13 cellular contexts compared by ENCODE assay signal in the genomic region with DNA sequence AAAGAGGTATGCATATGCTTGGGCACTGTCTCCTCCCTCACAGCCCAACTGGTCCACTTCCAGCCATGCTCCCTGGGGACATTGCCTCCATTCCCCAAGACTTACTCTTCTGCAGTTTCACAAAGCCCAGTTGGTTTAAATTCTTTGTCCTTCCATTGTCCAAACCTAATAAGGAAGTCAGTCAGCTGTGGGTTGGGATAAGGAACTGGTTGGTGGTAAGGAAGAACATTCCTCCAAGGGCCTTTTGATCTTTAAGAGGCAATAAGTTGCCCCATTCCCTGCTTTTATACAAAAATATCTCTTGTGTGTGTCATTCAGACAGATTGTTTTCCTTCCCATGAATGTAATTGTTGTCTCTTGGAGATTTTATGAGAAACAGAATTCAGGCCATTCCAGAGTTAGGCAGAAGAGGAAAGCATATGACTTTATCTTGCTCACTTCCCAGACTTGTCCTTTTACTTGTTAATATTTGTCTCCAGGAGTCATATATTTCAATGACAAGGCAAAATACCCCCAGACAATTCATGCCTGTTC.
A peak's percentile ranks its signal among the peaks of the same experiment; 100 is the strongest.
DNase-seq lines count a peak whose midpoint lies in the region; ATAC-seq and TF ChIP-seq lines count a peak whose summit lies in the region.
"Had no signal": no experiment of that assay in that cellular context is flagged by ENCODE, and none has a peak within 500 bp of the region (broad histone marks: within the 10 kb centered on the region; RNA-seq: fewer than 3 reads in every experiment).

No MANE protein-coding gene starts in this region.

- H3K4me1 ChIP-seq in SJSA1 (replicated peaks) (peaks cover 65% of the 10 kb centered on the region), trophoblast cell (ENCODE audit: control insufficient read depth in 1 of 2, insufficient read depth in 2 of 2, low read length in 2 of 2) (peaks cover 0 to 3% of the 10 kb centered on the region in 2 experiments)

- ATAC-seq in GM18870 (IDR thresholded peaks at IDR 0.05; ENCODE audit: unreplicated experiment): no peak
- ATAC-seq in HG02973 (IDR thresholded peaks at IDR 0.05; ENCODE audit: unreplicated experiment): no peak

- peaks cover 5% of the 10 kb centered on the region for H3K9me3 Mint-ChIP-seq in activated T-helper 2 cell treated with anti-CD3 and anti-CD28 coated beads, Interferon-gamma antibody, Interleukin-2, Interleukin-4, amounts not matched to agents 10 μg/mL and 5 μg/mL and 100 μg/mL, durations not matched to agents 14 hours and 24 hours and 36 hours

- H3K4me1 Mint-ChIP-seq in activated T-helper 2 cell treated with anti-CD3 and anti-CD28 coated beads, Interferon-gamma antibody, Interleukin-2, Interleukin-4, amounts not matched to agents 10 μg/mL and 5 μg/mL and 100 μg/mL, durations not matched to agents 14 hours and 24 hours and 36 hours (ENCODE audit: low read depth): no peaks in the 10 kb centered on the region

- no peak overlapping the region for H4K91ac ChIP-seq in trophoblast cell (ENCODE audit: low read depth, low read length)

- no peaks in the 10 kb centered on the region for H3K79me1 ChIP-seq in trophoblast cell (ENCODE audit: low read length)

- H3K36me3 Mint-ChIP-seq in activated T-helper 2 cell treated with anti-CD3 and anti-CD28 coated beads, Interferon-gamma antibody, Interleukin-2, Interleukin-4, amounts not matched to agents 10 μg/mL and 5 μg/mL and 100 μg/mL, durations not matched to agents 14 hours and 24 hours and 36 hours (ENCODE audit: low read depth): no peaks in the 10 kb centered on the region

- no peak overlapping the region for H2BK120ac ChIP-seq in trophoblast cell (ENCODE audit: insufficient read depth, low read length, poor library complexity)

- H3K18ac ChIP-seq in trophoblast cell (ENCODE audit: low read length): no peak overlapping the region

- H3K4me3 ChIP-seq in SJSA1 (no peak overlapping the region), epithelial cell of proximal tubule (ENCODE audit: low read depth, low read length) (no peak overlapping the region), trophoblast cell (ENCODE audit: low read depth, low read length) (no peak overlapping the region)

- H2BK12ac ChIP-seq in trophoblast cell (ENCODE audit: low read length): no peak overlapping the region

- no peak overlapping the region for H3K27ac Mint-ChIP-seq in activated T-helper 2 cell treated with anti-CD3 and anti-CD28 coated beads, Interferon-gamma antibody, Interleukin-2, Interleukin-4, amounts not matched to agents 10 μg/mL and 5 μg/mL and 100 μg/mL, durations not matched to agents 14 hours and 24 hours and 36 hours
- H3K27ac Mint-ChIP-seq: activated B cell treated with CpG ODN at 0.5 μM for 24 hours had no signal

- H2AFZ ChIP-seq in trophoblast cell (ENCODE audit: insufficient read depth, low read length, poor library complexity): no peak overlapping the region

- H3K14ac ChIP-seq in trophoblast cell (ENCODE audit: low read length): no peak overlapping the region

- H4K8ac ChIP-seq in trophoblast cell (ENCODE audit: low read depth, low read length): no peak overlapping the region

- H2BK5ac ChIP-seq in trophoblast cell (ENCODE audit: low read depth, low read length, poor library complexity): no peak overlapping the region

- H3K9ac ChIP-seq in trophoblast cell (ENCODE audit: low read length): no peak overlapping the region

- H3K9me3 ChIP-seq in SJSA1 (replicated peaks) (peaks cover 3% of the 10 kb centered on the region), trophoblast cell (ENCODE audit: insufficient read depth, low read depth, low read length) (no peaks in the 10 kb centered on the region)

- H3K79me2 ChIP-seq in trophoblast cell (ENCODE audit: control insufficient read depth, insufficient read depth, low read length, poor library complexity): no peaks in the 10 kb centered on the region

- no peak for TF ChIP-seq CTCF in epithelial cell of proximal tubule (conservative IDR thresholded peaks at IDR 0.05; ENCODE audit: low read depth, low read length)

- no peak overlapping the region for H3K4me2 ChIP-seq in trophoblast cell (ENCODE audit: low read length)

- 0 out of 2 replicates have a peak, but pooled peaks cover 2% of the 10 kb centered on the region for H3K36me3 ChIP-seq in SJSA1
- H3K36me3 ChIP-seq in trophoblast cell (ENCODE audit: control insufficient read depth in 1 of 2, insufficient read depth in 2 of 2, low read length in 2 of 2): no peaks in the 10 kb centered on the region

- peak overlapping the region; percentile 99 for H3K27ac ChIP-seq in SJSA1
- H3K27ac ChIP-seq in trophoblast cell (ENCODE audit: low read depth, low read length): no peak overlapping the region

- H3K4ac ChIP-seq in trophoblast cell (ENCODE audit: low read depth, low read length): no peak overlapping the region

- H3K23ac ChIP-seq in trophoblast cell (ENCODE audit: low read length): no peak overlapping the region

- no peak overlapping the region for H3K4me3 Mint-ChIP-seq in activated T-helper 2 cell treated with anti-CD3 and anti-CD28 coated beads, Interferon-gamma antibody, Interleukin-2, Interleukin-4, amounts not matched to agents 10 μg/mL and 5 μg/mL and 100 μg/mL, durations not matched to agents 14 hours and 24 hours and 36 hours (ENCODE audit: low read depth)
- H3K4me3 Mint-ChIP-seq: activated B cell treated with CpG ODN at 0.5 μM for 24 hours had no signal

- H3K27me3 ChIP-seq in SJSA1 (replicated peaks) (no peaks in the 10 kb centered on the region), trophoblast cell (ENCODE audit: insufficient read depth, low read length) (no peaks in the 10 kb centered on the region)

- intact Hi-C loops in activated T-helper 2 cell treated with anti-CD3 and anti-CD28 coated beads, Interferon-gamma antibody, Interleukin-2, Interleukin-4, amounts not matched to agents 10 μg/mL and 5 μg/mL and 100 μg/mL, durations not matched to agents 14 hours and 24 hours and 36 hours (cut with micrococcal nuclease): no loop called here

- H3K27me3 Mint-ChIP-seq in activated T-helper 2 cell treated with anti-CD3 and anti-CD28 coated beads, Interferon-gamma antibody, Interleukin-2, Interleukin-4, amounts not matched to agents 10 μg/mL and 5 μg/mL and 100 μg/mL, durations not matched to agents 14 hours and 24 hours and 36 hours (ENCODE audit: low read depth): no peaks in the 10 kb centered on the region
- H3K27me3 Mint-ChIP-seq: activated B cell treated with CpG ODN at 0.5 μM for 24 hours had no signal

- H2AK5ac ChIP-seq in trophoblast cell (ENCODE audit: low read length): no peak overlapping the region

- no peak overlapping the region for H4K12ac ChIP-seq in trophoblast cell (ENCODE audit: low read depth, low read length)

- peak; percentile 62 for DNase-seq in Daoy (ENCODE audit: low read depth)
- peak; percentile 94 to 97 for DNase-seq in SJSA1 (ENCODE audit: low read depth in 1 of 2, low spot score in 2 of 2)
- peak; percentile 93 for DNase-seq in epithelial cell of proximal tubule (ENCODE audit: low read depth)
- peak; percentile 64 to 72 for DNase-seq in trophoblast cell
- no peak for DNase-seq in activated T-helper 2 cell treated with anti-CD3 and anti-CD28 coated beads, Interferon-gamma antibody, Interleukin-2, Interleukin-4, amounts not matched to agents 10 μg/mL and 5 μg/mL and 100 μg/mL, durations not matched to agents 14 hours and 24 hours and 36 hours (ENCODE audit: low spot score)
- no peak for DNase-seq in activated gamma-delta T cell treated with Interleukin-2 at 50 U/mL for 16 hours
- DNase-seq: activated B cell treated with CpG ODN at 0.5 μM for 24 hours; activated T-cell treated with anti-CD3 and anti-CD28 coated beads, Interleukin-2, amount 50 U/mL, for 48 hours; COR-L47; NCI-H2081 treated with DMSO at 0.1 percent for 48 hours; stimulated activated CD4-positive, alpha-beta T cell treated with anti-CD3 and anti-CD28 coated beads, Interleukin-12 subunit alpha, Interleukin-12 subunit beta, amount 100 ng/mL, for 4 hours had no signal

Comparison
In these comparisons a context has a peak if more than half of its experiments do, and no peak if none do; other contexts are left out.
1. DNase-seq: peak in Daoy (single experiment), SJSA1 (2 of 2), epithelial cell of proximal tubule (single experiment) and trophoblast cell (2 of 2); none in activated T-helper 2 cell treated with anti-CD3 and anti-CD28 coated beads, Interferon-gamma antibody, Interleukin-2, Interleukin-4, amounts not matched to agents 10 μg/mL and 5 μg/mL and 100 μg/mL, durations not matched to agents 14 hours and 24 hours and 36 hours (single experiment) and activated gamma-delta T cell treated with Interleukin-2 at 50 U/mL for 16 hours (single experiment).